Comparison of ENCODE assay signal across 28 cellular contexts in genomic region chr15:53305554-53305953, GRCh38.
"Had no signal": no experiment of that assay in that cellular context is flagged by ENCODE, and none has a peak within 500 bp of the region (broad histone marks: within the 10 kb centered on the region; RNA-seq: fewer than 3 reads in every experiment).

No MANE protein-coding gene starts in this region.

- H3K27me3 Mint-ChIP-seq: dendritic cell treated with granulocyte-macrophage colony-stimulating factor and Interleukin-4, amounts not matched to agents 40 ng/mL and 50 ng/mL, for 4 days; naive B cell had no signal

- H3K27me3 ChIP-seq: colonic mucosa, gastrocnemius medialis, heart right ventricle, left lung had no signal

- H3K4me1 Mint-ChIP-seq: mesothelial cell of epicardium, naive B cell had no signal

- H3K9me3 Mint-ChIP-seq: endodermal cell, mesothelial cell of epicardium had no signal

- H3K27ac ChIP-seq: colonic mucosa, epithelial cell of prostate, esophagus squamous epithelium, gastrocnemius medialis, heart right ventricle, left lung, lower lobe of right lung had no signal

- H3K4me3 ChIP-seq: colonic mucosa, esophagus squamous epithelium, gastrocnemius medialis, heart right ventricle, left lung, lower lobe of right lung, mucosa of descending colon had no signal

- H3K4me3 Mint-ChIP-seq: dendritic cell treated with granulocyte-macrophage colony-stimulating factor and Interleukin-4, amounts not matched to agents 40 ng/mL and 50 ng/mL, for 4 days; effector memory CD8-positive, alpha-beta T cell; endodermal cell; mesothelial cell of epicardium; naive B cell had no signal

- H3K9me3 ChIP-seq: colonic mucosa, esophagus squamous epithelium, gastrocnemius medialis, heart right ventricle, left lung, lower lobe of right lung, mucosa of descending colon had no signal

- H3K4me1 ChIP-seq: colonic mucosa, heart right ventricle, left lung, lower lobe of right lung had no signal

- FAIRE-seq: endometrium, islet of Langerhans, keratinocyte had no signal

- H3K36me3 Mint-ChIP-seq: mesothelial cell of epicardium, naive B cell had no signal

- H3K27ac Mint-ChIP-seq: dendritic cell treated with granulocyte-macrophage colony-stimulating factor and Interleukin-4, amounts not matched to agents 40 ng/mL and 50 ng/mL, for 4 days; effector memory CD8-positive, alpha-beta T cell; endodermal cell; mesothelial cell of epicardium; naive B cell had no signal

- DNase-seq: colonic mucosa; cortex of kidney; effector CD8-positive, alpha-beta T cell; effector memory CD8-positive, alpha-beta T cell; endodermal cell; erythroblast; esophagus squamous epithelium; foreskin fibroblast; foreskin melanocyte; gastrocnemius medialis; glutamatergic neuron; head of caudate nucleus; heart right ventricle; hippocampal formation; left cardiac atrium; left lung; left ventricle myocardium superior; lower lobe of right lung; mesenchymal stem cell; mucosa of descending colon; naive B cell had no signal

- H3K36me3 ChIP-seq: colonic mucosa, esophagus squamous epithelium, gastrocnemius medialis, heart right ventricle, left lung, lower lobe of right lung had no signal

- ATAC-seq: effector memory CD8-positive, alpha-beta T cell; esophagus mucosa; gastrocnemius medialis; heart right ventricle; left cardiac atrium; left lung; left ventricle myocardium superior; lower lobe of right lung; mucosa of descending colon had no signal
